ENCODE assay signal across 8 cellular contexts in genomic region chr5:126788409-126788808, GRCh38. TPM values are rescaled to one million over a fixed set of nuclear protein-coding genes. Genes with fewer than 3 reads are reported as not detected.
DNase-seq lines count a peak whose midpoint lies in the region; ATAC-seq and TF ChIP-seq lines count a peak whose summit lies in the region.
"Not testable (repeated sequence)": the region's sequence is repeated elsewhere in the genome, so short reads cannot be mapped to it uniquely, and the experiment has no call there.

No MANE protein-coding gene starts in this region.

- peaks cover 99% of the 10 kb centered on the region for H3K79me2 ChIP-seq in HCT116 (ENCODE audit: insufficient read depth, low read length)

- not testable (repeated sequence) for TF ChIP-seq CTCF in Calu3 (IDR thresholded peaks at IDR 0.05; ENCODE audit: unreplicated experiment); HCT116 (IDR thresholded peaks at IDR 0.05 in 2 of 3, conservative IDR thresholded peaks at IDR 0.05 in 1 of 3; ENCODE audit: borderline replicate concordance in 1 of 3, insufficient read depth in 1 of 3, low read depth in 2 of 3, low read length in 2 of 3); RWPE1 (conservative IDR thresholded peaks at IDR 0.05; ENCODE audit: low read depth); nephron progenitor cell (IDR thresholded peaks at IDR 0.05); type B pancreatic cell (conservative IDR thresholded peaks at IDR 0.05)

- not testable (repeated sequence) for H3K36me3 Mint-ChIP-seq in Calu3 (ENCODE audit: insufficient read depth, unreplicated experiment); central memory CD8-positive, alpha-beta T cell (ENCODE audit: insufficient read depth)
- peaks cover 70% of the 10 kb centered on the region for H3K36me3 Mint-ChIP-seq in nephron progenitor cell (ENCODE audit: low read depth)
- H3K36me3 Mint-ChIP-seq in type B pancreatic cell, result peaks cover 12% of the 10 kb centered on the region

- not testable (repeated sequence) for TF ChIP-seq RAD21 in HCT116 (IDR thresholded peaks at IDR 0.05; ENCODE audit: low read depth)

- H2AFZ ChIP-seq in HCT116 (ENCODE audit: low read depth, low read length, poor library complexity, severe bottlenecking), result not testable (repeated sequence)

- H3K9me3 Mint-ChIP-seq in Calu3 (ENCODE audit: low read depth, unreplicated experiment); central memory CD8-positive, alpha-beta T cell; type B pancreatic cell: not testable (repeated sequence)
- peaks cover 24% of the 10 kb centered on the region for H3K9me3 Mint-ChIP-seq in nephron progenitor cell

- H4K20me1 ChIP-seq in HCT116 (ENCODE audit: insufficient read depth), result not testable (repeated sequence)

- H3K4me1 Mint-ChIP-seq in Calu3 (ENCODE audit: low read depth, unreplicated experiment) (peaks cover 33% of the 10 kb centered on the region), nephron progenitor cell (peaks cover 24% of the 10 kb centered on the region)
- H3K4me1 Mint-ChIP-seq in central memory CD8-positive, alpha-beta T cell, result peaks cover 38% of the 10 kb centered on the region
- not testable (repeated sequence) for H3K4me1 Mint-ChIP-seq in type B pancreatic cell (ENCODE audit: unreplicated experiment)

- ATAC-seq in HCT116, result peak; percentile 32; the same call in 1 of the 2 replicates
- ATAC-seq in central memory CD8-positive, alpha-beta T cell (replicated peaks; ENCODE audit: extremely low read depth, poor library complexity, severe bottlenecking), result not testable (repeated sequence)

- not testable (repeated sequence) for H3K9ac ChIP-seq in HCT116 (ENCODE audit: low read length)

- not testable (repeated sequence) for H3K36me3 ChIP-seq in HCT116 (ENCODE audit: control insufficient read depth in 1 of 2, insufficient read depth in 2 of 2, low read length in 2 of 2)

- not testable (repeated sequence) for H3K4me3 ChIP-seq in HCT116 (replicated peaks in 1 of 2; ENCODE audit: low read depth in 1 of 2, low read length in 2 of 2)

- not testable (repeated sequence) for H3K27ac ChIP-seq in HCT116 (ENCODE audit: low read depth, low read length)
- peak overlapping the region; percentile 7; the same call in 1 of the 2 replicates for H3K27ac ChIP-seq in RWPE1

- peak overlapping the region; percentile 25 for H3K27ac Mint-ChIP-seq in Calu3 (ENCODE audit: unreplicated experiment)
- peak overlapping the region; percentile 57 for H3K27ac Mint-ChIP-seq in central memory CD8-positive, alpha-beta T cell (ENCODE audit: low read depth)
- peak overlapping the region; percentile 39 for H3K27ac Mint-ChIP-seq in nephron progenitor cell
- H3K27ac Mint-ChIP-seq in type B pancreatic cell, result not testable (repeated sequence)

- H3K4me2 ChIP-seq in HCT116 (ENCODE audit: low read length), result not testable (repeated sequence)

- CTCF ChIA-PET in Calu3 (lab: Charles Lee) (interaction anchor here (0.6 kb wide), 1 partner anchor 11 kb away, joined by 3 read pairs; no protein-coding TSS in a partner anchor), HCT116 (lab: Charles Lee) (interaction anchor here (0.6 kb wide), 1 partner anchor 9 kb away, joined by 3 read pairs; no protein-coding TSS in a partner anchor)
- CTCF ChIA-PET in RWPE1 (lab: Yijun Ruan, JAX), result not testable (repeated sequence)

- RAD21 ChIA-PET in HCT116 (lab: Charles Lee; ENCODE audit: low non-redundant PET in 1 of 2, low total read pairs in 2 of 2, uncharacterized antibody in 2 of 2, unreplicated experiment in 2 of 2), result not testable (repeated sequence)

- H3K27me3 Mint-ChIP-seq in Calu3 (ENCODE audit: unreplicated experiment); central memory CD8-positive, alpha-beta T cell; nephron progenitor cell (ENCODE audit: low read depth, poor library complexity); type B pancreatic cell: not testable (repeated sequence)

- not testable (repeated sequence) for BruUV-seq in Calu3 (replicated peaks; lab: Mats Ljungman, UMichigan); HCT116 (replicated peaks; lab: Mats Ljungman, UMichigan)

- H3K9me2 ChIP-seq in HCT116 (ENCODE audit: insufficient read depth), result not testable (repeated sequence)

- intact Hi-C loops in Calu3 (cut with micrococcal nuclease; ENCODE audit: unreplicated experiment); HCT116 (cut with micrococcal nuclease): not testable (repeated sequence)

- POLR2A ChIA-PET in HCT116 (lab: Charles Lee); RWPE1 (lab: Yijun Ruan, JAX; ENCODE audit: low non-redundant PET): not testable (repeated sequence)

- not testable (repeated sequence) for H3K9me3 ChIP-seq in HCT116 (ENCODE audit: control insufficient read depth in 1 of 2, insufficient read depth in 1 of 2, low read depth in 1 of 2, low read length in 2 of 2)

- not testable (repeated sequence) for DNase-seq in Calu3; HCT116 (ENCODE audit: low read depth, low spot score); RWPE1 (ENCODE audit: low spot score); central memory CD8-positive, alpha-beta T cell (ENCODE audit: low spot score in 2 of 2); nephron progenitor cell
- peak; percentile 25 to 39 for DNase-seq in activated CD4-positive, alpha-beta T cell treated with anti-CD3 and anti-CD28 coated beads, Interleukin-2, amount 50 U/mL, for 48 hours
- DNase-seq in activated naive CD4-positive, alpha-beta T cell treated with Interleukin-2 at 50 U/mL for 16 hours, result peak; percentile 21
- DNase-seq in type B pancreatic cell (ENCODE audit: extremely low spot score, unreplicated experiment), result peak; percentile 4

- not testable (repeated sequence) for H3K4me3 Mint-ChIP-seq in Calu3 (ENCODE audit: low read depth, unreplicated experiment); central memory CD8-positive, alpha-beta T cell; nephron progenitor cell; type B pancreatic cell

- H3K4me1 ChIP-seq in HCT116 (ENCODE audit: control insufficient read depth in 1 of 2, insufficient read depth in 2 of 2, low read length in 2 of 2), result peaks cover 2 to 15% of the 10 kb centered on the region in 2 experiments; a peak in 2 of 4 replicates

- TF ChIP-seq POLR2A in HCT116 (IDR thresholded peaks at IDR 0.05; ENCODE audit: borderline replicate concordance, extremely low read depth, insufficient read depth, insufficient read length), result not testable (repeated sequence)

- H3K27me3 ChIP-seq in HCT116 (ENCODE audit: insufficient read depth, low read length), result not testable (repeated sequence)

RNA-seq across cellular contexts. Expression of gene LMNB1, which starts 11.5 kb away (rescaled TPM):
- total RNA-seq in Calu3 (2022) (128 and 153 TPM in 2 replicates), HCT116 (2021; ENCODE audit: unreplicated experiment) (150 TPM), type B pancreatic cell (ENCODE audit: low replicate concordance) (46.8 and 149 TPM in 2 replicates)
- 67.6 and 89.2 TPM in 2 replicates for polyA plus RNA-seq in HCT116 (2012)
